ENCODE assay signal across 14 cellular contexts in the genomic region with DNA sequence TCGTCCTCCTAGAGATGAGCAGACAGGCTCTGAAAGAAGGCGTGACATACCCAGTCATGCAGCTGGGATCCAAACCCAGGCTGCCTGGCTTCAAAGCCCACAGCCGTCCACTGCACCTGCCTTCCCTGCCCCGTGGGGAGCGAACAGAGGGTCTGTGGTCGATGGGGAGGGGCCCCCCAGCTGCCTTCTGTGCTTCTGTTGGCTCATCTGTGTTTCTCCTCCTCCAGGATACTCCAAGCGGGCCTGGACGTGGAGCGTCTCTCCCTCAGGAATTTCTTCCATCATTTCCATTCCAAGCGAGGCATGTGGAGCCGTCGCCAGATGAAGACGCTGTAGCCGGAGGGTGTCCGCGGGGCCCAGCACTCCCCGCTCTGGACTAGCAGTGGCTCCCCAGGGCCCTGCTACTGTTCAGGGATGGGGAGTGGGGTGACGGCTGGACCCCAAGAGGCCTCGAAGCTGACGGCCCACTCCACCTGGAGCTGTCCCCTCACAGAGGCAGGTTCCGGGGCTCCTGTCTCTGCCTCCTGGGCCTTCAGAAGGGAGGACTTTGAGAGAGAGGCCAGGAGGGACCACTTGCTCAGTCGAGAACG.
DNase-seq lines count a peak whose midpoint lies in the region; ATAC-seq lines count a peak whose summit lies in the region.
"Had no signal": no experiment of that assay in that cellular context is flagged by ENCODE, and none has a peak within 500 bp of the region (broad histone marks: within the 10 kb centered on the region; RNA-seq: fewer than 3 reads in every experiment).

No MANE protein-coding gene starts in this region.

- peaks cover 43 to 66% (median 55%) of the 10 kb centered on the region in 4 donors for H3K4me1 Mint-ChIP-seq in CD4-positive, alpha-beta memory T cell
- peaks cover 62 to 76% of the 10 kb centered on the region in 2 donors for H3K4me1 Mint-ChIP-seq in immature natural killer cell
- H3K4me1 Mint-ChIP-seq in stimulated activated effector memory CD8-positive, alpha-beta T cell treated with anti-CD3 and anti-CD28 coated beads, Interleukin-12 subunit alpha, Interleukin-12 subunit beta, amount 100 ng/mL, for 72 hours, result peaks cover 55% of the 10 kb centered on the region

- no peak for ATAC-seq in stimulated activated effector memory CD8-positive, alpha-beta T cell treated with anti-CD3 and anti-CD28 coated beads, Interleukin-12 subunit alpha, Interleukin-12 subunit beta, amount 100 ng/mL, for 72 hours

- no peak overlapping the region for H3K27ac ChIP-seq in CD4-positive, alpha-beta memory T cell (ENCODE audit: low read depth, low read length)
- H3K27ac ChIP-seq in KOPT-K1 (ENCODE audit: low read depth, low read length, poor library complexity, severe bottlenecking), result peak overlapping the region; percentile 91
- H3K27ac ChIP-seq: prostate gland, thyroid gland had no signal

- no peak overlapping the region for H3K4me3 ChIP-seq in CD4-positive, alpha-beta memory T cell (ENCODE audit: low read length in 2 of 2)
- H3K4me3 ChIP-seq: prostate gland, thyroid gland had no signal

- peaks cover 47% of the 10 kb centered on the region for H3K4me1 ChIP-seq in CD4-positive, alpha-beta memory T cell (ENCODE audit: insufficient read depth, low read length)
- H3K4me1 ChIP-seq: prostate gland, thyroid gland had no signal

- CTCF ChIA-PET in CD4-positive, alpha-beta memory T cell (lab: Charles Lee; ENCODE audit: partially characterized antibody), result interaction anchor here (1.2 to 1.6 kb wide), 2 partner anchors 8 to 13 kb away, joined by 5 to 6 read pairs; no protein-coding TSS in a partner anchor

- H3K27me3 ChIP-seq in CD4-positive, alpha-beta memory T cell (ENCODE audit: insufficient read depth, low read length), result no peaks in the 10 kb centered on the region
- H3K27me3 ChIP-seq: thyroid gland had no signal

- H3K4me3 Mint-ChIP-seq in CD4-positive, alpha-beta memory T cell, result peak overlapping the region in 2 of 8 donors; percentile 36 to 38
- H3K4me3 Mint-ChIP-seq in immature natural killer cell, result peak overlapping the region in 1 of 5 donors; percentile 17
- no peak overlapping the region for H3K4me3 Mint-ChIP-seq in stimulated activated effector memory CD8-positive, alpha-beta T cell treated with anti-CD3 and anti-CD28 coated beads, Interleukin-12 subunit alpha, Interleukin-12 subunit beta, amount 100 ng/mL, for 72 hours

- POLR2A ChIA-PET in CD4-positive, alpha-beta memory T cell (lab: Charles Lee; ENCODE audit: partially characterized antibody), result no interaction called here

- peaks cover 0 to 39% of the 10 kb centered on the region in 2 donors for H3K36me3 Mint-ChIP-seq in CD4-positive, alpha-beta memory T cell
- H3K36me3 Mint-ChIP-seq in immature natural killer cell, result peaks cover 0 to 39% (median 12%) of the 10 kb centered on the region in 3 donors
- no peaks in the 10 kb centered on the region for H3K36me3 Mint-ChIP-seq in stimulated activated effector memory CD8-positive, alpha-beta T cell treated with anti-CD3 and anti-CD28 coated beads, Interleukin-12 subunit alpha, Interleukin-12 subunit beta, amount 100 ng/mL, for 72 hours

- DNase-seq in CD4-positive, alpha-beta memory T cell, result no peak
- DNase-seq in immature natural killer cell (no peak), ecto neural progenitor cell (ENCODE audit: low spot score) (no peak), NCI-H1694 (lab: John Stamatoyannopoulos, UW) (no peak), ureter (ENCODE audit: low spot score) (no peak)
- DNase-seq in stimulated activated effector memory CD8-positive, alpha-beta T cell treated with anti-CD3 and anti-CD28 coated beads, Interleukin-12 subunit alpha, Interleukin-12 subunit beta, amount 100 ng/mL, for 72 hours (ENCODE audit: low spot score in 2 of 2), result no peak
- DNase-seq: foreskin melanocyte, kidney glomerular epithelial cell, mesenchymal stem cell, NCI-H146, T1000, thyroid gland had no signal

- H3K27ac Mint-ChIP-seq in CD4-positive, alpha-beta memory T cell, result peak overlapping the region in 4 of 7 donors; percentile 28 to 57 (median 42)
- H3K27ac Mint-ChIP-seq in immature natural killer cell, result peak overlapping the region in 4 of 6 donors; percentile 91 to 99 (median 96)
- H3K27ac Mint-ChIP-seq in stimulated activated effector memory CD8-positive, alpha-beta T cell treated with anti-CD3 and anti-CD28 coated beads, Interleukin-12 subunit alpha, Interleukin-12 subunit beta, amount 100 ng/mL, for 72 hours, result peak overlapping the region; percentile 88

- H3K9me3 Mint-ChIP-seq in CD4-positive, alpha-beta memory T cell, result peaks cover 0 to 2% (median 0%) of the 10 kb centered on the region in 8 donors
- no peaks in the 10 kb centered on the region for H3K9me3 Mint-ChIP-seq in immature natural killer cell
- no peaks in the 10 kb centered on the region for H3K9me3 Mint-ChIP-seq in stimulated activated effector memory CD8-positive, alpha-beta T cell treated with anti-CD3 and anti-CD28 coated beads, Interleukin-12 subunit alpha, Interleukin-12 subunit beta, amount 100 ng/mL, for 72 hours

- H3K27me3 Mint-ChIP-seq in CD4-positive, alpha-beta memory T cell, result no peaks in the 10 kb centered on the region
- peaks cover 2 to 7% (median 4%) of the 10 kb centered on the region in 3 donors for H3K27me3 Mint-ChIP-seq in immature natural killer cell (ENCODE audit: low read depth in 3 of 3)

- H3K36me3 ChIP-seq in CD4-positive, alpha-beta memory T cell (ENCODE audit: insufficient read depth, low read length), result no peaks in the 10 kb centered on the region
- no peaks in the 10 kb centered on the region for H3K36me3 ChIP-seq in KOPT-K1 (ENCODE audit: insufficient read depth, low read length)
- H3K36me3 ChIP-seq: prostate gland, thyroid gland had no signal

- intact Hi-C loops in CD4-positive, alpha-beta memory T cell (cut with micrococcal nuclease), result loop anchor here (10.0 kb wide), 1 partner anchor 534 kb away; no protein-coding TSS in a partner anchor

- no peaks in the 10 kb centered on the region for H3K9me3 ChIP-seq in CD4-positive, alpha-beta memory T cell (ENCODE audit: control insufficient read depth in 1 of 2, low read length in 2 of 2)
- H3K9me3 ChIP-seq in KOPT-K1 (ENCODE audit: insufficient read depth, low read length, poor library complexity, severe bottlenecking), result no peaks in the 10 kb centered on the region
- H3K9me3 ChIP-seq: prostate gland, thyroid gland had no signal

Comparison
In these comparisons a context has a peak if more than half of its experiments do, and no peak if none do; other contexts are left out.
1. H3K27ac Mint-ChIP-seq: peak in every context shown above with its lines; median percentile 96 in immature natural killer cell; 88 in stimulated activated effector memory CD8-positive, alpha-beta T cell treated with anti-CD3 and anti-CD28 coated beads, Interleukin-12 subunit alpha, Interleukin-12 subunit beta, amount 100 ng/mL, for 72 hours; 42 in CD4-positive, alpha-beta memory T cell.